ENCODE assay signal across 9 cellular contexts in the genomic region with DNA sequence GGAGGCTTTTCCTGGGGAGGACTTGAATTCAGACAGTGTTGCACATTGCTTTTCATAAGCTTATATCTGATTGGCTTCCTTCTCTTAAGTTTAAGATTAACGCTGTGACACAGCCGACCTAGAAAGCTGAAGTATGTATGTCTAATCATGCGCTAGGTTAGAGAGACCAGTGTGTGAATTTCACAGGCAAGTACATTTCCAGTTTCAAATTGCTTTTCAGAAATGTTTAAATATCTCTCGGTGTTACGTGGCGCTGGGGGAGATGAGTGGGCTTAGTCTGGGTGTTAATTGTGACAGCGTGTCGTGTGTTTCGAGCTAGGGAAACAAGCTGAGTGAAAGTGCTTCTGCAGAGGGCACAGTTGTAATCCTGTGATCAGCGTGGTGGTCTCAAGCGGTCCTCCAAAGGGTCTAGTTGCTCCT.
A peak's percentile ranks its signal among the peaks of the same experiment; 100 is the strongest.
DNase-seq lines count a peak whose midpoint lies in the region; ATAC-seq and TF ChIP-seq lines count a peak whose summit lies in the region.
"Had no signal": no experiment of that assay in that cellular context is flagged by ENCODE, and none has a peak within 500 bp of the region (broad histone marks: within the 10 kb centered on the region; RNA-seq: fewer than 3 reads in every experiment).

No MANE protein-coding gene starts in this region.

- no peak overlapping the region for H3K27ac Mint-ChIP-seq in Calu3 (ENCODE audit: unreplicated experiment)

- no peak for TF ChIP-seq POLR2A in prostate gland (IDR thresholded peaks at IDR 0.05)

- TF ChIP-seq CTCF in RWPE1 (conservative IDR thresholded peaks at IDR 0.05; ENCODE audit: low read depth) (no peak), fibroblast of pulmonary artery (IDR thresholded peaks at IDR 0.05; ENCODE audit: low read length, missing control alignments) (no peak), prostate gland (IDR thresholded peaks at IDR 0.05) (no peak), foreskin keratinocyte (conservative IDR thresholded peaks at IDR 0.05) (no peak), Calu3 (IDR thresholded peaks at IDR 0.05; ENCODE audit: unreplicated experiment) (no peak)

- no peaks in the 10 kb centered on the region for H3K9me3 ChIP-seq in prostate gland

- ATAC-seq in foreskin keratinocyte: no peak
- no peak for ATAC-seq in HG03354 (IDR thresholded peaks at IDR 0.05; ENCODE audit: poor library complexity, severe bottlenecking, unreplicated experiment)

- H3K36me3 ChIP-seq in prostate gland: no peaks in the 10 kb centered on the region

- H3K27me3 ChIP-seq in prostate gland (replicated peaks; ENCODE audit: insufficient read depth): no peaks in the 10 kb centered on the region
- H3K27me3 ChIP-seq in foreskin keratinocyte: no peaks in the 10 kb centered on the region

- peak; percentile 35 for DNase-seq in Daoy (ENCODE audit: low read depth)
- no peak for DNase-seq in RWPE1 (ENCODE audit: low spot score)
- DNase-seq in fibroblast of pulmonary artery (ENCODE audit: low read depth): peak; percentile 71
- DNase-seq in prostate gland (ENCODE audit: low spot score): no peak
- DNase-seq in foreskin keratinocyte: no peak
- no peak for DNase-seq in kidney glomerular epithelial cell (lab: John Stamatoyannopoulos, UW)
- DNase-seq in Calu3: no peak
- DNase-seq: SHP77 treated with DMSO at 0.1 percent for 48 hours had no signal

- no TSS peak for BruUV-seq in Calu3 (replicated peaks; lab: Mats Ljungman, UMichigan)

- H3K36me3 Mint-ChIP-seq in Calu3 (ENCODE audit: insufficient read depth, unreplicated experiment): no peaks in the 10 kb centered on the region

- H3K4me1 ChIP-seq in prostate gland (replicated peaks) (no peaks in the 10 kb centered on the region), foreskin keratinocyte (peaks cover 15% of the 10 kb centered on the region)

- POLR2A ChIA-PET in RWPE1 (lab: Yijun Ruan, JAX; ENCODE audit: low non-redundant PET): no interaction called here

- CTCF ChIA-PET in RWPE1 (lab: Yijun Ruan, JAX) (no interaction called here), Calu3 (lab: Charles Lee) (interaction anchor here (0.6 kb wide), 1 partner anchor 15 kb away, joined by 3 read pairs; no protein-coding TSS in a partner anchor)

- H3K27me3 Mint-ChIP-seq in Calu3 (ENCODE audit: unreplicated experiment): no peaks in the 10 kb centered on the region

- WGBS in prostate gland: 63% methylated on average over 11 of the region's 11 CpGs

- intact Hi-C loops in prostate gland (cut with DNase I) (no loop called here), Calu3 (cut with micrococcal nuclease; ENCODE audit: unreplicated experiment) (no loop called here)

- no peaks in the 10 kb centered on the region for H3K9me3 Mint-ChIP-seq in Calu3 (ENCODE audit: low read depth, unreplicated experiment)

- H3K27ac ChIP-seq in RWPE1 (peak overlapping the region; percentile 76), prostate gland (peak overlapping the region; percentile 46 to 60), foreskin keratinocyte (no peak overlapping the region)

- no peak overlapping the region for H3K4me3 Mint-ChIP-seq in Calu3 (ENCODE audit: low read depth, unreplicated experiment)

- peak overlapping the region; percentile 45 for H3K4me3 ChIP-seq in fibroblast of pulmonary artery (replicated peaks; ENCODE audit: low read depth, low read length)
- peak overlapping the region; percentile 0 to 12 for H3K4me3 ChIP-seq in prostate gland

- no peaks in the 10 kb centered on the region for H3K4me1 Mint-ChIP-seq in Calu3 (ENCODE audit: low read depth, unreplicated experiment)

Comparison
In these comparisons a context has a peak if more than half of its experiments do, and no peak if none do; other contexts are left out.
1. DNase-seq: peak in Daoy (single experiment) and fibroblast of pulmonary artery (single experiment); none in RWPE1 (single experiment), prostate gland (single experiment), foreskin keratinocyte (0 of 2), kidney glomerular epithelial cell (single experiment) and Calu3 (single experiment).